ENCODE assay signal across 30 cellular contexts in genomic region chr1:202333861-202334260, GRCh38.
"Had no signal": no experiment of that assay in that cellular context is flagged by ENCODE, and none has a peak within 500 bp of the region (broad histone marks: within the 10 kb centered on the region; RNA-seq: fewer than 3 reads in every experiment).

No MANE protein-coding gene starts in this region.

- H3K9ac ChIP-seq: neural progenitor cell had no signal

- DNase-seq: naive thymus-derived CD4-positive, alpha-beta T cell; natural killer cell; occipital lobe; ovary; right cardiac atrium; right lobe of liver; sigmoid colon; spleen; stimulated activated CD4-positive, alpha-beta T cell treated with anti-CD3 and anti-CD28 coated beads, Interleukin-12 subunit alpha, Interleukin-12 subunit beta, amount 100 ng/mL, for 4 hours; stimulated activated CD4-positive, alpha-beta T cell treated with anti-CD3 and anti-CD28 coated beads, Interleukin-1b, Interleukin-23, amount 100 ng/mL, for 48 hours; stimulated activated CD4-positive, alpha-beta T cell treated with anti-CD3 and anti-CD28 coated beads, Interleukin-4, amount 100 ng/mL, for 1 hour; stimulated activated CD4-positive, alpha-beta T cell treated with anti-CD3 and anti-CD28 coated beads, Interleukin-4, amount 100 ng/mL, for 4 hours; stimulated activated CD8-positive, alpha-beta memory T cell treated with anti-CD3 and anti-CD28 coated beads, Interleukin-4, amount 100 ng/mL, for 48 hours; stimulated activated naive CD4-positive, alpha-beta T cell; stimulated activated naive CD8-positive, alpha-beta T cell treated with anti-CD3 and anti-CD28 coated beads, Interleukin-15, amount 100 ng/mL, for 72 hours; stimulated activated naive CD8-positive, alpha-beta T cell treated with anti-CD3 and anti-CD28 coated beads, Interleukin-15, Interleukin-2, amounts not matched to agents 100 U/mL and 50 U/mL, for 24 hours; substantia nigra; thyroid gland; trophoblast cell; upper lobe of left lung had no signal

- H3K36me3 ChIP-seq: ovary, prostate gland, right lobe of liver, thoracic aorta, thyroid gland, vagina had no signal

- H3K27ac ChIP-seq: neural progenitor cell, ovary, prostate gland, right lobe of liver, sigmoid colon, skin epidermis, spleen, suprapubic skin, thoracic aorta, thyroid gland, tibial nerve, upper lobe of left lung, vagina had no signal

- H3K27me3 ChIP-seq: neural progenitor cell, ovary, right lobe of liver, sigmoid colon, spleen, suprapubic skin, thyroid gland, tibial nerve, upper lobe of left lung, vagina had no signal

- H3K4me2 ChIP-seq: neural progenitor cell, smooth muscle cell had no signal

- FAIRE-seq: urothelium cell line had no signal

- ATAC-seq: naive thymus-derived CD4-positive, alpha-beta T cell; natural killer cell; right cardiac atrium; right lobe of liver; stimulated activated memory B cell treated with anti-CD40 and anti-IgM and Interleukin-4, amounts not matched to agents 10 μg/mL and 1 μg/mL and 100 μg/mL, for 72 hours; stimulated activated naive CD8-positive, alpha-beta T cell treated with anti-CD3 and anti-CD28 coated beads, Interleukin-15, amount 100 ng/mL, for 72 hours; stimulated activated naive CD8-positive, alpha-beta T cell treated with anti-CD3 and anti-CD28 coated beads, Interleukin-15, Interleukin-2, amounts not matched to agents 100 U/mL and 50 U/mL, for 24 hours had no signal

- H3K4me1 ChIP-seq: neural progenitor cell, prostate gland, sigmoid colon, spleen, suprapubic skin, thyroid gland, tibial nerve, upper lobe of left lung, vagina had no signal

- H3K4me3 ChIP-seq: neural progenitor cell, ovary, prostate gland, right lobe of liver, sigmoid colon, skin epidermis, smooth muscle cell, spleen, suprapubic skin, thoracic aorta, thyroid gland, tibial nerve, upper lobe of left lung, vagina had no signal

- H3K9me3 ChIP-seq: ovary, prostate gland, right lobe of liver, sigmoid colon, spleen, suprapubic skin, thoracic aorta, thyroid gland, tibial nerve, upper lobe of left lung, vagina had no signal

- H2AFZ ChIP-seq: neural progenitor cell had no signal
